ENCODE assay signal across 8 cellular contexts in the genomic region with DNA sequence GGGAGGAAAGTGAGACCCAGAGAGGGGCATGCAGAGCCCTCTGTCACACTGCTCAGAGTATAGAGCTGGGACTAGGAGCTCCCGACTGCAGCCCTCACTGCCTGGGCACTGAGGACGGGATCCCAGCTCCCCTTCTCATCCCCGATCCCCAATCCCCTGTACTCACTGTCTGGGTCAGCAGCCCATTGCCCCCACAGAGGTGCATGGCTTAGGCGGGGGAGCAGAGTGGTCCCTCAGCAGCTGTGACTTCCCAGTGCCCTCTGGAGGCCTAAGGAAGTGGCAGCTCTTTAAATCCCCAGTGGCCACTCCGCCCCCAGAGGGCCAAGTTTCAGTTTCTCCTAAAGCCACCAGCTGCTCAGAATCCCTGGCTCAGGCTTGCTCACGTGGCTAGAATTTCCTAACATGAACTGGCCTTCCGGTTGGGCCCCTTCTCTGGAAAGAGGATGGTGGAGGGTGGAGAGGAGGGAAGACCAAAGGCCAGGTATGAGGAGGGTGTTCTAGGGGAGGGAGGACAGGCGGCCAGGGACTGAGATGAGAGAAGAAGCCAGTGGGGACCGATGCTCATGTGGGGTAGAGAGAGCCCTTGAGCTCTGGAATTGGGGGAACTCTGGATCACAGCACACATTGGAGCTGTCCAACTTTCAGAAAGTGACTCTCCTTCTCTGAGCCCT. TPM values are rescaled to one million over a fixed set of nuclear protein-coding genes. Genes with fewer than 3 reads are reported as not detected.
A peak's percentile ranks its signal among the peaks of the same experiment; 100 is the strongest.
DNase-seq lines count a peak whose midpoint lies in the region; ATAC-seq and TF ChIP-seq lines count a peak whose summit lies in the region.

BATF2 (minus strand) TSS at position 262 of the 671 bp plus-strand sequence; CDS start at position 205, 57 bp downstream.

- H3K36me3 Mint-ChIP-seq in activated T-helper 2 cell treated with anti-CD3 and anti-CD28 coated beads, Interferon-gamma antibody, Interleukin-2, Interleukin-4, amounts not matched to agents 10 μg/mL and 5 μg/mL and 100 μg/mL, durations not matched to agents 14 hours and 24 hours and 36 hours (ENCODE audit: low read depth), result no peaks in the 10 kb centered on the region

- ATAC-seq in right lobe of liver (peak; percentile 97 to 99 (median 98)), GM19467 (IDR thresholded peaks at IDR 0.05; ENCODE audit: unreplicated experiment) (no peak)

- no peak within 1 kb of the TSS for H3K27ac Mint-ChIP-seq in activated T-helper 2 cell treated with anti-CD3 and anti-CD28 coated beads, Interferon-gamma antibody, Interleukin-2, Interleukin-4, amounts not matched to agents 10 μg/mL and 5 μg/mL and 100 μg/mL, durations not matched to agents 14 hours and 24 hours and 36 hours

- peak in 50 of 56 donors; percentile 14 to 59 (median 44) for TF ChIP-seq CTCF in dorsolateral prefrontal cortex (IDR thresholded peaks at IDR 0.05 in 54 of 56, conservative IDR thresholded peaks at IDR 0.05 in 2 of 56; ENCODE audit: low read depth in 1 of 56, partially characterized antibody in 56 of 56)
- peak; percentile 47 to 59 (median 53) for TF ChIP-seq CTCF in right lobe of liver (IDR thresholded peaks at IDR 0.05)

- no peak within 1 kb of the TSS for H3K9ac ChIP-seq in HUES6 (ENCODE audit: low read length)
- H3K9ac ChIP-seq in subcutaneous abdominal adipose tissue (ENCODE audit: low read length in 5 of 5), result peak within 1 kb of the TSS in 4 of 5 donors; percentile 32 to 71 (median 65)

- H3K27me3 ChIP-seq in HUES6 (ENCODE audit: control insufficient read depth, insufficient read depth, low read length) (no peaks in the 10 kb centered on the region), dorsolateral prefrontal cortex (no peaks in the 10 kb centered on the region), right lobe of liver (no peaks in the 10 kb centered on the region), subcutaneous abdominal adipose tissue (ENCODE audit: control insufficient read depth in 5 of 5, insufficient read depth in 4 of 5, low read length in 5 of 5) (peaks cover 0 to 4% (median 0%) of the 10 kb centered on the region in 5 donors)

- intact Hi-C loops in dorsolateral prefrontal cortex (cut with DNase I), result no loop called here
- intact Hi-C loops in right lobe of liver (cut with DNase I), result no loop called here
- intact Hi-C loops in activated T-helper 2 cell treated with anti-CD3 and anti-CD28 coated beads, Interferon-gamma antibody, Interleukin-2, Interleukin-4, amounts not matched to agents 10 μg/mL and 5 μg/mL and 100 μg/mL, durations not matched to agents 14 hours and 24 hours and 36 hours (cut with micrococcal nuclease), result no loop called here

- H3K36me3 ChIP-seq in HUES6 (ENCODE audit: control insufficient read depth, insufficient read depth, low read length), result no peaks in the 10 kb centered on the region
- H3K36me3 ChIP-seq in right lobe of liver, result peaks cover 0 to 6% (median 0%) of the 10 kb centered on the region in 4 donors
- no peaks in the 10 kb centered on the region for H3K36me3 ChIP-seq in subcutaneous abdominal adipose tissue (ENCODE audit: control insufficient read depth in 5 of 5, insufficient read depth in 5 of 5, low read length in 5 of 5)

- peaks cover 12% of the 10 kb centered on the region for H3K4me1 Mint-ChIP-seq in activated T-helper 2 cell treated with anti-CD3 and anti-CD28 coated beads, Interferon-gamma antibody, Interleukin-2, Interleukin-4, amounts not matched to agents 10 μg/mL and 5 μg/mL and 100 μg/mL, durations not matched to agents 14 hours and 24 hours and 36 hours (ENCODE audit: low read depth)

- no peak within 1 kb of the TSS for H3K4me3 Mint-ChIP-seq in activated T-helper 2 cell treated with anti-CD3 and anti-CD28 coated beads, Interferon-gamma antibody, Interleukin-2, Interleukin-4, amounts not matched to agents 10 μg/mL and 5 μg/mL and 100 μg/mL, durations not matched to agents 14 hours and 24 hours and 36 hours (ENCODE audit: low read depth)

- peak; percentile 89 for TF ChIP-seq POLR2A in right lobe of liver (IDR thresholded peaks at IDR 0.05)

- H3K9me3 ChIP-seq in HUES6 (ENCODE audit: control insufficient read depth, insufficient read depth, low read depth, low read length) (no peaks in the 10 kb centered on the region), right lobe of liver (no peaks in the 10 kb centered on the region), subcutaneous abdominal adipose tissue (ENCODE audit: control insufficient read depth in 5 of 5, low read length in 5 of 5) (no peaks in the 10 kb centered on the region)

- no peaks in the 10 kb centered on the region for H3K9me3 Mint-ChIP-seq in activated T-helper 2 cell treated with anti-CD3 and anti-CD28 coated beads, Interferon-gamma antibody, Interleukin-2, Interleukin-4, amounts not matched to agents 10 μg/mL and 5 μg/mL and 100 μg/mL, durations not matched to agents 14 hours and 24 hours and 36 hours

- 3% methylated on average over 7 of the region's 9 CpGs for WGBS in right lobe of liver (ENCODE audit: insufficient coverage, low coverage, low lambda C conversion rate, missing lambda C conversion rate)

- peak; percentile 82 for DNase-seq in DMS 273 (lab: John Stamatoyannopoulos, UW; ENCODE audit: unreplicated experiment)
- DNase-seq in RKO (ENCODE audit: low spot score), result peak; percentile 84
- peak in 7 of 10 donors; percentile 32 to 63 (median 59) for DNase-seq in dorsolateral prefrontal cortex
- DNase-seq in right lobe of liver, result peak; percentile 85 to 92 (median 88)
- no peak for DNase-seq in activated T-helper 2 cell treated with anti-CD3 and anti-CD28 coated beads, Interferon-gamma antibody, Interleukin-2, Interleukin-4, amounts not matched to agents 10 μg/mL and 5 μg/mL and 100 μg/mL, durations not matched to agents 14 hours and 24 hours and 36 hours (ENCODE audit: low spot score)

- H3K27ac ChIP-seq in HUES6 (ENCODE audit: low read depth, low read length), result no peak within 1 kb of the TSS
- peak within 1 kb of the TSS in 40 of 59 donors; percentile 2 to 73 (median 46) for H3K27ac ChIP-seq in dorsolateral prefrontal cortex
- peak within 1 kb of the TSS; percentile 47 to 72 (median 60) for H3K27ac ChIP-seq in right lobe of liver
- H3K27ac ChIP-seq in subcutaneous abdominal adipose tissue (ENCODE audit: low read depth, low read length), result no peak within 1 kb of the TSS

- peaks cover 5% of the 10 kb centered on the region for H3K27me3 Mint-ChIP-seq in activated T-helper 2 cell treated with anti-CD3 and anti-CD28 coated beads, Interferon-gamma antibody, Interleukin-2, Interleukin-4, amounts not matched to agents 10 μg/mL and 5 μg/mL and 100 μg/mL, durations not matched to agents 14 hours and 24 hours and 36 hours (ENCODE audit: low read depth)

- H3K4me3 ChIP-seq in HUES6 (ENCODE audit: low read depth, low read length), result peak within 1 kb of the TSS; percentile 24; the same call in 1 of the 2 replicates
- peak within 1 kb of the TSS; percentile 5 to 66 (median 49) for H3K4me3 ChIP-seq in dorsolateral prefrontal cortex
- H3K4me3 ChIP-seq in right lobe of liver, result peak within 1 kb of the TSS; percentile 52 to 70 (median 58)
- peak within 1 kb of the TSS; percentile 50 to 70 (median 56) for H3K4me3 ChIP-seq in subcutaneous abdominal adipose tissue (ENCODE audit: low read depth in 1 of 5, low read length in 5 of 5)

- H3K4me1 ChIP-seq in HUES6 (ENCODE audit: control insufficient read depth, insufficient read depth, low read length) (peaks cover 12% of the 10 kb centered on the region), right lobe of liver (peaks cover 0 to 13% (median 5%) of the 10 kb centered on the region in 4 donors), subcutaneous abdominal adipose tissue (ENCODE audit: control insufficient read depth in 5 of 5, insufficient read depth in 5 of 5, low read length in 5 of 5) (peaks cover 0 to 23% (median 12%) of the 10 kb centered on the region in 5 donors)

RNA-seq across cellular contexts. Expression of gene BATF2, which starts in this region (rescaled TPM):
- total RNA-seq in dorsolateral prefrontal cortex, result 1 to 10 TPM in 89 of 120 experiments, under 1 TPM in 31; 0.35 to 5.6 (median 1.5) TPM
- 1 to 10 TPM; 1.9 to 2.5 (median 2.3) TPM for total RNA-seq in right lobe of liver
- 0.09 and 0.16 TPM in 2 replicates for total RNA-seq in activated T-helper 2 cell treated with anti-CD3 and anti-CD28 coated beads, Interferon-gamma antibody, Interleukin-2, Interleukin-4, amounts not matched to agents 10 μg/mL and 5 μg/mL and 100 μg/mL, durations not matched to agents 14 hours and 24 hours and 36 hours

Comparison
In these comparisons a context has a peak if more than half of its experiments do, and no peak if none do; other contexts are left out.
1. H3K27ac ChIP-seq: peak in dorsolateral prefrontal cortex (40 of 59) and right lobe of liver (3 of 3); none in HUES6 (single experiment) and subcutaneous abdominal adipose tissue (single experiment).
2. Peak in every context shown above with its lines, with median percentiles within 50 percentile points of each other: H3K4me3 ChIP-seq.